In genomic region chr16:21501869-21502667, GRCh38 we compare ENCODE assay signal across 1 cellular context.
A peak's percentile ranks its signal among the peaks of the same experiment; 100 is the strongest.
TF ChIP-seq lines count a peak whose summit lies in the region.

No MANE protein-coding gene starts in this region.

TF ChIP-seq in HCT116, 20 proteins besides CTCF, POLR2A, EP300 and RAD21 (continued from another document):
- TF ChIP-seq ATF3 (IDR thresholded peaks at IDR 0.05), result no peak
- peak; percentile 59; the same call in 1 of the 2 replicates for TF ChIP-seq SIN3A (IDR thresholded peaks at IDR 0.05; ENCODE audit: low read depth)
